In the genomic region with DNA sequence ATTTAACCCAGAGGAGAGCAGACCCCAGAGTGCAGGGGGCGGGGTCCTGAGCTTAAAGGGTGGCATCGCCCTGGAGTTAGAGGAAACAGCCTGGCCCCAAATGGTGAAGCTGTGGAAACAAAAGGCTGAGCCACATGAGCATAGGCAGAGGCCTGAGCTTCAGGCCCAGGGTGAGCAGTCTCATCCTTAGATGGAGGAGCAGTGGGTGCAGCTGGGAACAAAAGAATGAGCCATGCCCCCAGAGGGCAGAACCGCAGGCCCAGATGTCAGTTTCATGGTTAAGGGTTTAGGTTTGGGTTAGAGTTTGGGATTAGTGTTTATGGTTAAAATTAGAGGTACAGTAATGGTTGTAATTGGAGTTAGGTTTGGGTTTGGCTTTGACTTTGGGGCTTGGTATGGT, we compare ENCODE assay signal across 33 cellular contexts. TPM values are rescaled to one million over a fixed set of nuclear protein-coding genes. Genes with fewer than 3 reads are reported as not detected.
"Had no signal": no experiment of that assay in that cellular context is flagged by ENCODE, and none has a peak within 500 bp of the region (broad histone marks: within the 10 kb centered on the region; RNA-seq: fewer than 3 reads in every experiment).

No MANE protein-coding gene starts in this region.

- H3K27me3 ChIP-seq: MG63, Peyer's patch, SJSA1 had no signal

- H3K36me3 ChIP-seq: MG63, Peyer's patch, SJSA1 had no signal

- H3K9me3 ChIP-seq: MG63, Peyer's patch, SK-N-SH had no signal

- H3K4me3 ChIP-seq: MG63, Peyer's patch, SJSA1 had no signal

- DNase-seq: MG63, NCI-H1048, NCI-H1092 treated with DMSO at 0.1 percent for 48 hours, NCI-H1105 treated with DMSO at 0.1 percent for 48 hours, NCI-H1417, NCI-H1436, NCI-H146, NCI-H1694, NCI-H187, NCI-H1930, NCI-H2029 treated with DMSO at 0.1 percent for 48 hours, NCI-H2081 treated with DMSO at 0.1 percent for 48 hours, NCI-H2107, NCI-H2171, NCI-H226, NCI-H446 treated with DMSO at 0.1 percent for 48 hours, NCI-H510A, NCI-H524, NCI-H526, NCI-H69, NCI-H748 treated with DMSO at 0.1 percent for 48 hours, NCI-H82, OCI-M1, PC-3, Peyer's patch, Right ventricle myocardium superior, RPMI8226, SHP77 treated with DMSO at 0.1 percent for 48 hours, SK-N-SH, SW 1271, T-helper 1 cell had no signal

- H3K4me1 ChIP-seq: Peyer's patch, SJSA1 had no signal

- H3K4me2 ChIP-seq: SK-N-SH had no signal

- H3K27ac ChIP-seq: Peyer's patch, SJSA1 had no signal

- H3K9ac ChIP-seq: SK-N-SH had no signal

- ATAC-seq: PC-3 had no signal

RNA-seq across cellular contexts. Expression of a gene that starts 44.4 kb away (rescaled TPM):
- total RNA-seq: M059J, PC-3, Right ventricle myocardium superior, SJSA1 had no signal
